Comparison of ENCODE assay signal across 2 cellular contexts in the genomic region with DNA sequence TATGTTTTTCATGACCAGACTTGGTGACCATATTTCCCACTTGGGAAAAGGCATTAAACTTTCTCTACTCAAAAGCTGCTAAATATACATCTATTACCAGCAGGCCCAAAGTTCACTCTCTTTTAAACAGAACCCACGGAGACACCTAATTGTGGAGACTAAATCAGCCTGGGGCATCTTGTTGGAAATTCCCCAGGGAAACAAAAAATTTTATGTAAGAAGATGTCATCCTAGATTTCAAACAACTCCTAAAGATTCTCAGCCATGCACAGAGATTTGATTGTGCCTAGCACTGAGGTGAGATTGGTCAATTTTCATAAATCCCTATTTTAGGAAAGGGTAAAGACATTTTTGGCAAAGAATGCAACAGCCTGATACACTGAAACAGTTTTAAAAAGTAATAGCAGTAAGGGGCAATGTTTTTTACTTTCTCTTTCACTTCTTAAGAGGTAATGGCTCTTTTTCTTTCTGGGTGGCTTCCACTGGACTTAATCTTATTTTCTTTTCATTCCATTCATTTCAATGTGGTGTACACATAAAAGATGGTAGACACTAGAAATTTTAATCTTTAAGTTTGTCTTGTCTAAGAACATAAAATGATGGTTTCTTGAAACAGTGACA.
TF ChIP-seq lines count a peak whose summit lies in the region.

No MANE protein-coding gene starts in this region.

TF ChIP-seq in SK-N-SH, 30 proteins besides CTCF, POLR2A, EP300 and RAD21 (continued from another document):
- TF ChIP-seq, protein P1, sequence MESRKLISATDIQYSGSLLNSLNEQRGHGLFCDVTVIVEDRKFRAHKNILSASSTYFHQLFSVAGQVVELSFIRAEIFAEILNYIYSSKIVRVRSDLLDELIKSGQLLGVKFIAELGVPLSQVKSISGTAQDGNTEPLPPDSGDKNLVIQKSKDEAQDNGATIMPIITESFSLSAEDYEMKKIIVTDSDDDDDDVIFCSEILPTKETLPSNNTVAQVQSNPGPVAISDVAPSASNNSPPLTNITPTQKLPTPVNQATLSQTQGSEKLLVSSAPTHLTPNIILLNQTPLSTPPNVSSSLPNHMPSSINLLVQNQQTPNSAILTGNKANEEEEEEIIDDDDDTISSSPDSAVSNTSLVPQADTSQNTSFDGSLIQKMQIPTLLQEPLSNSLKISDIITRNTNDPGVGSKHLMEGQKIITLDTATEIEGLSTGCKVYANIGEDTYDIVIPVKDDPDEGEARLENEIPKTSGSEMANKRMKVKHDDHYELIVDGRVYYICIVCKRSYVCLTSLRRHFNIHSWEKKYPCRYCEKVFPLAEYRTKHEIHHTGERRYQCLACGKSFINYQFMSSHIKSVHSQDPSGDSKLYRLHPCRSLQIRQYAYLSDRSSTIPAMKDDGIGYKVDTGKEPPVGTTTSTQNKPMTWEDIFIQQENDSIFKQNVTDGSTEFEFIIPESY (IDR thresholded peaks at IDR 0.05; ENCODE audit: borderline replicate concordance, low read depth): no peak
- no peak for TF ChIP-seq RFX5 (IDR thresholded peaks at IDR 0.05; ENCODE audit: low read length)
- no peak for TF ChIP-seq FOSL2 (IDR thresholded peaks at IDR 0.05; ENCODE audit: borderline replicate concordance, low read depth)
- no peak for TF ChIP-seq NFIC (IDR thresholded peaks at IDR 0.05; ENCODE audit: borderline replicate concordance)
- TF ChIP-seq EZH2phosphoT487 (IDR thresholded peaks at IDR 0.05; ENCODE audit: borderline replicate concordance, low read depth): no peak
- no peak for TF ChIP-seq SMC3 (IDR thresholded peaks at IDR 0.05; ENCODE audit: low read depth, low read length)
- TF ChIP-seq, protein P2, sequence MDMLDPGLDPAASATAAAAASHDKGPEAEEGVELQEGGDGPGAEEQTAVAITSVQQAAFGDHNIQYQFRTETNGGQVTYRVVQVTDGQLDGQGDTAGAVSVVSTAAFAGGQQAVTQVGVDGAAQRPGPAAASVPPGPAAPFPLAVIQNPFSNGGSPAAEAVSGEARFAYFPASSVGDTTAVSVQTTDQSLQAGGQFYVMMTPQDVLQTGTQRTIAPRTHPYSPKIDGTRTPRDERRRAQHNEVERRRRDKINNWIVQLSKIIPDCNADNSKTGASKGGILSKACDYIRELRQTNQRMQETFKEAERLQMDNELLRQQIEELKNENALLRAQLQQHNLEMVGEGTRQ (IDR thresholded peaks at IDR 0.05; ENCODE audit: borderline replicate concordance, low read depth, low read length): no peak

TF ChIP-seq in SK-N-SH treated with all-trans-retinoic acid at 6 μM for 48 hours, 23 proteins besides CTCF, POLR2A, EP300 and RAD21 (continued from another document):
- TF ChIP-seq, protein P3, sequence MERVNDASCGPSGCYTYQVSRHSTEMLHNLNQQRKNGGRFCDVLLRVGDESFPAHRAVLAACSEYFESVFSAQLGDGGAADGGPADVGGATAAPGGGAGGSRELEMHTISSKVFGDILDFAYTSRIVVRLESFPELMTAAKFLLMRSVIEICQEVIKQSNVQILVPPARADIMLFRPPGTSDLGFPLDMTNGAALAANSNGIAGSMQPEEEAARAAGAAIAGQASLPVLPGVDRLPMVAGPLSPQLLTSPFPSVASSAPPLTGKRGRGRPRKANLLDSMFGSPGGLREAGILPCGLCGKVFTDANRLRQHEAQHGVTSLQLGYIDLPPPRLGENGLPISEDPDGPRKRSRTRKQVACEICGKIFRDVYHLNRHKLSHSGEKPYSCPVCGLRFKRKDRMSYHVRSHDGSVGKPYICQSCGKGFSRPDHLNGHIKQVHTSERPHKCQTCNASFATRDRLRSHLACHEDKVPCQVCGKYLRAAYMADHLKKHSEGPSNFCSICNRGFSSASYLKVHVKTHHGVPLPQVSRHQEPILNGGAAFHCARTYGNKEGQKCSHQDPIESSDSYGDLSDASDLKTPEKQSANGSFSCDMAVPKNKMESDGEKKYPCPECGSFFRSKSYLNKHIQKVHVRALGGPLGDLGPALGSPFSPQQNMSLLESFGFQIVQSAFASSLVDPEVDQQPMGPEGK (CRISPR knock-in tag; IDR thresholded peaks at IDR 0.05; ENCODE audit: borderline replicate concordance): no peak
- no peak for TF ChIP-seq TOX (CRISPR knock-in tag; IDR thresholded peaks at IDR 0.05; ENCODE audit: borderline replicate concordance)
- TF ChIP-seq RARB (CRISPR knock-in tag; IDR thresholded peaks at IDR 0.05): no peak
- no peak for TF ChIP-seq ESRRG (CRISPR knock-in tag; IDR thresholded peaks at IDR 0.05)
- no peak for TF ChIP-seq ZC3H10 (CRISPR knock-in tag; IDR thresholded peaks at IDR 0.05)
- TF ChIP-seq, protein P4, sequence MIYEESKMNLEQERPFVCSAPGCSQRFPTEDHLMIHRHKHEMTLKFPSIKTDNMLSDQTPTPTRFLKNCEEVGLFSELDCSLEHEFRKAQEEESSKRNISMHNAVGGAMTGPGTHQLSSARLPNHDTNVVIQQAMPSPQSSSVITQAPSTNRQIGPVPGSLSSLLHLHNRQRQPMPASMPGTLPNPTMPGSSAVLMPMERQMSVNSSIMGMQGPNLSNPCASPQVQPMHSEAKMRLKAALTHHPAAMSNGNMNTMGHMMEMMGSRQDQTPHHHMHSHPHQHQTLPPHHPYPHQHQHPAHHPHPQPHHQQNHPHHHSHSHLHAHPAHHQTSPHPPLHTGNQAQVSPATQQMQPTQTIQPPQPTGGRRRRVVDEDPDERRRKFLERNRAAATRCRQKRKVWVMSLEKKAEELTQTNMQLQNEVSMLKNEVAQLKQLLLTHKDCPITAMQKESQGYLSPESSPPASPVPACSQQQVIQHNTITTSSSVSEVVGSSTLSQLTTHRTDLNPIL (CRISPR knock-in tag; IDR thresholded peaks at IDR 0.05; ENCODE audit: low read depth): no peak
- no peak for TF ChIP-seq BACH2 (CRISPR knock-in tag; IDR thresholded peaks at IDR 0.05; ENCODE audit: borderline replicate concordance)
- TF ChIP-seq GLIS3 (CRISPR knock-in tag; IDR thresholded peaks at IDR 0.05): no peak
- TF ChIP-seq PPARA (CRISPR knock-in tag; IDR thresholded peaks at IDR 0.05; ENCODE audit: borderline replicate concordance): no peak
- no peak for TF ChIP-seq ZNF70 (CRISPR knock-in tag; IDR thresholded peaks at IDR 0.05)
- no peak for TF ChIP-seq SNAI2 (CRISPR knock-in tag; IDR thresholded peaks at IDR 0.05)
- no peak for TF ChIP-seq TCF4 (CRISPR knock-in tag; IDR thresholded peaks at IDR 0.05; ENCODE audit: borderline replicate concordance)
- no peak for TF ChIP-seq ZFP30 (CRISPR knock-in tag; IDR thresholded peaks at IDR 0.05)
- TF ChIP-seq, protein P5, sequence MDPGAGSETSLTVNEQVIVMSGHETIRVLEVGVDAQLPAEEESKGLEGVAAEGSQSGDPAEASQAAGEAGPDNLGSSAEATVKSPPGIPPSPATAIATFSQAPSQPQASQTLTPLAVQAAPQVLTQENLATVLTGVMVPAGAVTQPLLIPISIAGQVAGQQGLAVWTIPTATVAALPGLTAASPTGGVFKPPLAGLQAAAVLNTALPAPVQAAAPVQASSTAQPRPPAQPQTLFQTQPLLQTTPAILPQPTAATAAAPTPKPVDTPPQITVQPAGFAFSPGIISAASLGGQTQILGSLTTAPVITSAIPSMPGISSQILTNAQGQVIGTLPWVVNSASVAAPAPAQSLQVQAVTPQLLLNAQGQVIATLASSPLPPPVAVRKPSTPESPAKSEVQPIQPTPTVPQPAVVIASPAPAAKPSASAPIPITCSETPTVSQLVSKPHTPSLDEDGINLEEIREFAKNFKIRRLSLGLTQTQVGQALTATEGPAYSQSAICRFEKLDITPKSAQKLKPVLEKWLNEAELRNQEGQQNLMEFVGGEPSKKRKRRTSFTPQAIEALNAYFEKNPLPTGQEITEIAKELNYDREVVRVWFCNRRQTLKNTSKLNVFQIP (CRISPR knock-in tag; IDR thresholded peaks at IDR 0.05; ENCODE audit: borderline replicate concordance, low read depth): no peak
TF ChIP-seq in SK-N-SH treated with all-trans-retinoic acid at 6 μM for 48 hours: peak in this region for 0.
